In genomic region chr17:65243838-65244237, GRCh38 we compare ENCODE assay signal across 9 cellular contexts.
DNase-seq lines count a peak whose midpoint lies in the region; ATAC-seq and TF ChIP-seq lines count a peak whose summit lies in the region.
"Had no signal": no experiment of that assay in that cellular context is flagged by ENCODE, and none has a peak within 500 bp of the region (broad histone marks: within the 10 kb centered on the region; RNA-seq: fewer than 3 reads in every experiment).

No MANE protein-coding gene starts in this region.

- TF ChIP-seq CTCF in A673 (conservative IDR thresholded peaks at IDR 0.05; ENCODE audit: low read depth, low read length) = no peak

- BruUV-seq in A673 (replicated peaks; lab: Mats Ljungman, UMichigan) = no TSS peak

- no peaks in the 10 kb centered on the region for H3K36me3 Mint-ChIP-seq in activated CD8-positive, alpha-beta T cell treated with anti-CD3 and anti-CD28 coated beads, Interleukin-2, amount 10 ng/mL, durations not matched to agents 7 days and 5 days (ENCODE audit: low read depth)

- H3K4me3 Mint-ChIP-seq in activated CD8-positive, alpha-beta T cell treated with anti-CD3 and anti-CD28 coated beads, Interleukin-2, amount 10 ng/mL, durations not matched to agents 7 days and 5 days = no peak overlapping the region

- POLR2A ChIA-PET in A673 (lab: Charles Lee; ENCODE audit: low non-redundant PET) = no interaction called here
- POLR2A ChIA-PET in activated CD8-positive, alpha-beta T cell treated with anti-CD3 and anti-CD28 coated beads, Interleukin-2, amount 10 ng/mL, durations not matched to agents 7 days and 5 days (lab: Charles Lee) = no interaction called here

- H3K9me3 Mint-ChIP-seq in activated CD8-positive, alpha-beta T cell treated with anti-CD3 and anti-CD28 coated beads, Interleukin-2, amount 10 ng/mL, durations not matched to agents 7 days and 5 days (ENCODE audit: insufficient read depth) = no peaks in the 10 kb centered on the region

- ATAC-seq in activated CD8-positive, alpha-beta T cell treated with anti-CD3 and anti-CD28 coated beads, Interleukin-2, amount 10 ng/mL, durations not matched to agents 7 days and 5 days = peak; percentile 86
- ATAC-seq in GM21526 (IDR thresholded peaks at IDR 0.05; ENCODE audit: low FRiP score, unreplicated experiment) (no peak), HG02642 (IDR thresholded peaks at IDR 0.05; ENCODE audit: poor library complexity, unreplicated experiment) (no peak)

- H3K4me3 ChIP-seq in A673 (ENCODE audit: low read depth, low read length, poor library complexity, severe bottlenecking) (no peak overlapping the region), H7 (ENCODE audit: insufficient read depth, low read depth, low read length) (no peak overlapping the region), iPS-20b (ENCODE audit: low read length) (peak overlapping the region; percentile 3; the same call in 1 of the 2 replicates)
- H3K4me3 ChIP-seq in effector memory CD4-positive, alpha-beta T cell (ENCODE audit: insufficient read depth, low read depth, low read length, poor library complexity, severe bottlenecking) = no peak overlapping the region
- H3K4me3 ChIP-seq: SJSA1 had no signal

- peak; percentile 16 for DNase-seq in A673 (ENCODE audit: low spot score)
- DNase-seq in H7 = peak; percentile 37
- DNase-seq in activated CD8-positive, alpha-beta T cell treated with anti-CD3 and anti-CD28 coated beads, Interleukin-2, amount 10 ng/mL, durations not matched to agents 7 days and 5 days = no peak
- DNase-seq in effector memory CD4-positive, alpha-beta T cell = no peak
- no peak for DNase-seq in erythroblast (lab: John Stamatoyannopoulos, UW)

- intact Hi-C loops in A673 (cut with micrococcal nuclease; ENCODE audit: unreplicated experiment) = no loop called here

- no peak overlapping the region for H3K9ac ChIP-seq in iPS-20b (ENCODE audit: low read depth, low read length)

- no peak overlapping the region for H3K27ac ChIP-seq in A673 (ENCODE audit: low read depth, low read length, poor library complexity, severe bottlenecking)
- H3K27ac ChIP-seq in iPS-20b (ENCODE audit: low read length) = no peak overlapping the region
- H3K27ac ChIP-seq in effector memory CD4-positive, alpha-beta T cell (ENCODE audit: insufficient read depth, low read length, poor library complexity, severe bottlenecking) = no peak overlapping the region
- H3K27ac ChIP-seq: SJSA1 had no signal

- CTCF ChIA-PET in A673 (lab: Charles Lee) = no interaction called here
- CTCF ChIA-PET in activated CD8-positive, alpha-beta T cell treated with anti-CD3 and anti-CD28 coated beads, Interleukin-2, amount 10 ng/mL, durations not matched to agents 7 days and 5 days (lab: Charles Lee) = interaction anchor here (1.1 kb wide), 1 partner anchor 51 kb away, joined by 4 read pairs; no protein-coding TSS in a partner anchor

- H3K27ac Mint-ChIP-seq in activated CD8-positive, alpha-beta T cell treated with anti-CD3 and anti-CD28 coated beads, Interleukin-2, amount 10 ng/mL, durations not matched to agents 7 days and 5 days = no peak overlapping the region

- H3K36me3 ChIP-seq in A673 (ENCODE audit: insufficient read depth, low read length, poor library complexity, severe bottlenecking) (no peaks in the 10 kb centered on the region), H7 (replicated peaks; ENCODE audit: control insufficient read depth, insufficient read depth, low read length) (no peaks in the 10 kb centered on the region), iPS-20b (ENCODE audit: insufficient read depth, low read depth, low read length) (no peaks in the 10 kb centered on the region)
- H3K36me3 ChIP-seq in effector memory CD4-positive, alpha-beta T cell (ENCODE audit: control insufficient read depth, insufficient read depth, low read length) = no peaks in the 10 kb centered on the region
- H3K36me3 ChIP-seq: SJSA1 had no signal

- H3K9me3 ChIP-seq in A673 (ENCODE audit: low read depth, low read length, poor library complexity, severe bottlenecking) (no peaks in the 10 kb centered on the region), iPS-20b (ENCODE audit: insufficient read depth, low read depth, low read length) (no peaks in the 10 kb centered on the region)
- H3K9me3 ChIP-seq in effector memory CD4-positive, alpha-beta T cell (ENCODE audit: control insufficient read depth, low read length) = no peaks in the 10 kb centered on the region
- H3K9me3 ChIP-seq: SJSA1 had no signal

- H3K4me1 ChIP-seq in A673 (ENCODE audit: insufficient read depth, low read length, poor library complexity, severe bottlenecking) = no peaks in the 10 kb centered on the region
- peaks cover 2% of the 10 kb centered on the region; the same call in 1 of the 2 replicates for H3K4me1 ChIP-seq in iPS-20b (ENCODE audit: insufficient read depth, low read length)
- H3K4me1 ChIP-seq in effector memory CD4-positive, alpha-beta T cell (ENCODE audit: control insufficient read depth, insufficient read depth, low read length, poor library complexity, severe bottlenecking) = no peaks in the 10 kb centered on the region

- TF ChIP-seq POLR2A in erythroblast (IDR thresholded peaks at IDR 0.05; ENCODE audit: low read length) = no peak

- peaks cover 22% of the 10 kb centered on the region for H3K4me1 Mint-ChIP-seq in activated CD8-positive, alpha-beta T cell treated with anti-CD3 and anti-CD28 coated beads, Interleukin-2, amount 10 ng/mL, durations not matched to agents 7 days and 5 days (ENCODE audit: low read depth)

- H3K27me3 ChIP-seq in A673 (replicated peaks; ENCODE audit: insufficient read depth, low read depth, low read length, poor library complexity) (no peaks in the 10 kb centered on the region), H7 (ENCODE audit: control insufficient read depth, insufficient read depth, low read length) (no peaks in the 10 kb centered on the region), iPS-20b (ENCODE audit: insufficient read depth, low read length) (no peaks in the 10 kb centered on the region)
- H3K27me3 ChIP-seq in effector memory CD4-positive, alpha-beta T cell (replicated peaks; ENCODE audit: control insufficient read depth, insufficient read depth, low read length, poor library complexity, severe bottlenecking) = no peaks in the 10 kb centered on the region
- H3K27me3 ChIP-seq: SJSA1 had no signal

- peaks cover 27% of the 10 kb centered on the region for H3K27me3 Mint-ChIP-seq in activated CD8-positive, alpha-beta T cell treated with anti-CD3 and anti-CD28 coated beads, Interleukin-2, amount 10 ng/mL, durations not matched to agents 7 days and 5 days (ENCODE audit: low read depth)

Comparison
In these comparisons a context has a peak if more than half of its experiments do, and no peak if none do; other contexts are left out.
1. DNase-seq: peak in A673 (single experiment) and H7 (single experiment); none in activated CD8-positive, alpha-beta T cell treated with anti-CD3 and anti-CD28 coated beads, Interleukin-2, amount 10 ng/mL, durations not matched to agents 7 days and 5 days (single experiment), effector memory CD4-positive, alpha-beta T cell (0 of 3) and erythroblast (0 of 2).